Comparison of ENCODE assay signal across 8 cellular contexts in genomic region chr6:3732345-3733141, GRCh38.
DNase-seq lines count a peak whose midpoint lies in the region; ATAC-seq and TF ChIP-seq lines count a peak whose summit lies in the region.

No MANE protein-coding gene starts in this region.

- TF ChIP-seq CTCF in AG09319 (IDR thresholded peaks at IDR 0.05; ENCODE audit: low read depth, low read length): peak; percentile 87
- TF ChIP-seq CTCF in cardiac fibroblast (IDR thresholded peaks at IDR 0.05; ENCODE audit: low read depth, low read length): peak; percentile 93

- DNase-seq in AG09319 (ENCODE audit: extremely low read depth, low read depth) (peak; percentile 67), NCI-H2196 (lab: John Stamatoyannopoulos, UW; ENCODE audit: unreplicated experiment) (peak; percentile 87), cardiac fibroblast (ENCODE audit: low read depth in 2 of 2) (peak; percentile 94), left kidney (ENCODE audit: low read depth, low spot score) (peak; percentile 87)
- DNase-seq in activated CD4-positive, CD25-positive, alpha-beta regulatory T cell treated with anti-CD3 and anti-CD28 coated beads, Interleukin-2, amount 50 U/mL, for 16 hours (ENCODE audit: low read depth, low spot score): peak; percentile 37
- peak; percentile 48 for DNase-seq in stimulated activated CD4-positive, alpha-beta T cell treated with anti-CD3 and anti-CD28 coated beads, Interleukin-2, amount 100 ng/mL, for 4 hours (ENCODE audit: low read depth)

- peak; percentile 48 for ATAC-seq in GM21786 (IDR thresholded peaks at IDR 0.05; ENCODE audit: unreplicated experiment)
- ATAC-seq in GM21515 (IDR thresholded peaks at IDR 0.05; ENCODE audit: unreplicated experiment): no peak

- peak overlapping the region in 1 of 2 donors; percentile 5 for H3K4me3 ChIP-seq in cardiac fibroblast (replicated peaks in 1 of 2; ENCODE audit: low read depth in 2 of 2, low read length in 2 of 2)

Comparison
In these comparisons a context has a peak if more than half of its experiments do, and no peak if none do; other contexts are left out.
1. DNase-seq: peak in every context shown above with its lines; median percentile 94 in cardiac fibroblast; 87 in NCI-H2196; 87 in left kidney; 67 in AG09319; 48 in stimulated activated CD4-positive, alpha-beta T cell treated with anti-CD3 and anti-CD28 coated beads, Interleukin-2, amount 100 ng/mL, for 4 hours; 37 in activated CD4-positive, CD25-positive, alpha-beta regulatory T cell treated with anti-CD3 and anti-CD28 coated beads, Interleukin-2, amount 50 U/mL, for 16 hours.